Comparison of ENCODE assay signal across 8 cellular contexts in the genomic region with DNA sequence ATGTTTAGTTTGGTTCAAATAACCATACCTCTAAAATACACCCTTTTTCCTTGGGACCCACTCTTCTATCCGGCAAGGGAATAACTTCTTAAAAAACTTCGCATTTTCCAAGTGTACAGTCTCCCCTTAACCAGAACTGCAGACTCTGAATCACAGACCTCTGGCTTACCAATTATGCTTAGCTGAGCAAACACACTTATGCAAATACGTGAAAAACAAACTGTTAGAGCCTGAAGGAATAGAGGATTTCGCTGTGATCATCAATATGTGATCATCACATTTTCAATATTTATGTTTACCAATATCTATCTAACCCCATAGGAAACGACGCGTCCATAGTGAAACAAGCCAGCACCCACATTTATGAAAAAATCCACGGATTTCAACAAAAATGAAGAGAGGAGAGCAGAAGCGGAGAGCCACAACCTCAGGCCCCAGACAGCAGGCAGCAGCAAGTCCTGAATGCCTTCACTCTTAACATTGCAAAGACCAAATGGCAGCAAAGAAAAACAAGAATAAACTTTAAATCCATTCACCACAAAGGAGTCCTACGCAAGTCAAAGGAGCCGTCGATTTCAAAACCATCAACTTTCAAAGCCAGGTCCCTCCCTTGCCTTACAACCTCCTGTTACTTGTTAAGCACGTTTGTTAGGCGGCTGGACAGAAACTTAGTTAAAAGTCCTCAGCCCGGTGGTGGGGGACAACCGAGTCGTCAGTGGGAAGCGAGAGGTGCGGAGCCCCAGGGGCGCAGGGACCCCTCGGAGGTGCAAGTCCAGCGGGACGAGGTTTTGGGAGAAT. TPM values are rescaled to one million over a fixed set of nuclear protein-coding genes. Genes with fewer than 3 reads are reported as not detected.
DNase-seq lines count a peak whose midpoint lies in the region; TF ChIP-seq lines count a peak whose summit lies in the region.

No MANE protein-coding gene starts in this region.

- H3K4me1 ChIP-seq in stomach smooth muscle (ENCODE audit: control insufficient read depth, insufficient read depth, low read length): peaks cover 13% of the 10 kb centered on the region

- peak overlapping the region; percentile 69 to 74 for H3K9ac ChIP-seq in stomach smooth muscle (ENCODE audit: low read length in 2 of 2)

- DNase-seq in NCI-H1092 treated with DMSO at 0.1 percent for 48 hours (lab: John Stamatoyannopoulos, UW) (peak; percentile 1), NCI-H1092 (lab: John Stamatoyannopoulos, UW) (no peak), astrocyte of the hippocampus (ENCODE audit: low read depth, low spot score) (peak; percentile 52), kidney epithelial cell (ENCODE audit: low read depth) (no peak), GM19238 (ENCODE audit: insufficient read length, low spot score) (no peak), germinal center (ENCODE audit: low spot score) (no peak), RPMI8226 (no peak)

- H3K27ac ChIP-seq in stomach smooth muscle (ENCODE audit: low read length): peak overlapping the region; percentile 67

- H3K36me3 ChIP-seq in kidney epithelial cell (ENCODE audit: control insufficient read depth, insufficient read depth, low read length) (no peaks in the 10 kb centered on the region), stomach smooth muscle (ENCODE audit: control insufficient read depth in 2 of 2, insufficient read depth in 2 of 2, low read length in 2 of 2) (no peaks in the 10 kb centered on the region)

- no peak for TF ChIP-seq CTCF in kidney epithelial cell (IDR thresholded peaks at IDR 0.05; ENCODE audit: insufficient read depth, low read length, poor library complexity, severe bottlenecking)

- peak overlapping the region; percentile 66 for H3K4me3 ChIP-seq in kidney epithelial cell (ENCODE audit: low read depth, low read length)
- H3K4me3 ChIP-seq in stomach smooth muscle (ENCODE audit: low read length in 2 of 2): peak overlapping the region; percentile 67 to 74

- no peaks in the 10 kb centered on the region for H3K9me3 ChIP-seq in stomach smooth muscle (ENCODE audit: control insufficient read depth in 2 of 2, low read length in 2 of 2)

- H3K27me3 ChIP-seq in kidney epithelial cell (ENCODE audit: control insufficient read depth, insufficient read depth, low read length) (no peaks in the 10 kb centered on the region), stomach smooth muscle (ENCODE audit: control insufficient read depth in 1 of 2, insufficient read depth in 2 of 2, low read length in 2 of 2) (peaks cover 0 to 24% of the 10 kb centered on the region in 2 donors)

RNA-seq across cellular contexts. Expression of a gene that starts 1.1 kb away (rescaled TPM):
- total RNA-seq in kidney epithelial cell: 4.6 and 6.4 TPM in 2 replicates

Comparison
In these comparisons a context has a peak if more than half of its experiments do, and no peak if none do; other contexts are left out.
1. DNase-seq: peak in NCI-H1092 treated with DMSO at 0.1 percent for 48 hours (single experiment) and astrocyte of the hippocampus (single experiment); none in NCI-H1092 (single experiment), kidney epithelial cell (single experiment), GM19238 (single experiment), germinal center (single experiment) and RPMI8226 (single experiment).